In genomic region chr20:33900515-33901131, GRCh38 we compare ENCODE assay signal across 22 cellular contexts.
DNase-seq lines count a peak whose midpoint lies in the region; ATAC-seq, FAIRE-seq and TF ChIP-seq lines count a peak whose summit lies in the region.
"Had no signal": no experiment of that assay in that cellular context is flagged by ENCODE, and none has a peak within 500 bp of the region (broad histone marks: within the 10 kb centered on the region; RNA-seq: fewer than 3 reads in every experiment).

No MANE protein-coding gene starts in this region.

- no peaks in the 10 kb centered on the region for H4K20me1 ChIP-seq in HepG2 (ENCODE audit: insufficient read depth, low read length)

- H3K36me3 Mint-ChIP-seq in neural crest cell (ENCODE audit: low read depth): no peaks in the 10 kb centered on the region
- H3K36me3 Mint-ChIP-seq: CD4-positive, CD25-positive, alpha-beta regulatory T cell; IgD-negative memory B cell; T-cell had no signal

- peak overlapping the region; percentile 58 for H3K4me2 ChIP-seq in HepG2 (ENCODE audit: low read depth, low read length)

- H3K27ac Mint-ChIP-seq in neural crest cell (ENCODE audit: unreplicated experiment): peak overlapping the region; percentile 17
- H3K27ac Mint-ChIP-seq: CD4-positive, CD25-positive, alpha-beta regulatory T cell; HFFc6; IgD-negative memory B cell; T-cell had no signal

- H3K4me3 ChIP-seq in HepG2 (replicated peaks in 1 of 3; ENCODE audit: insufficient read depth in 1 of 3, low read depth in 2 of 3, low read length in 3 of 3) (0 out of 6 replicates have a peak overlapping the region, but pooled peaks of 1 of the 3 experiments have one; percentile 13), right lobe of liver (no peak overlapping the region)
- H3K4me3 ChIP-seq: GM23248, HAP-1 had no signal

- intact Hi-C loops in HepG2 (cut with micrococcal nuclease; ENCODE audit: unreplicated experiment) (loop anchor here (10.0 kb wide), 1 partner anchor 76 kb away; no protein-coding TSS in a partner anchor), right lobe of liver (cut with DNase I) (no loop called here)

- H3K9me3 ChIP-seq in HepG2 (ENCODE audit: low read length) (no peaks in the 10 kb centered on the region), right lobe of liver (no peaks in the 10 kb centered on the region)
- H3K9me3 ChIP-seq: HAP-1 had no signal

- H3K27me3 Mint-ChIP-seq in neural crest cell (ENCODE audit: low read depth): peaks cover 20% of the 10 kb centered on the region

- H3K27ac ChIP-seq in HepG2 (ENCODE audit: extremely low read length, insufficient read depth, low read length) (no peak overlapping the region), right lobe of liver (no peak overlapping the region)
- H3K27ac ChIP-seq: GM23248 had no signal

- in situ Hi-C loops in HepG2 (cut with HindIII; ENCODE audit: extremely low pct_ligation_motif_present, low pct_unique_long_range_greater_than_20kb): no loop called here

- DNase-seq in HepG2 (ENCODE audit: low spot score): no peak
- DNase-seq in right lobe of liver: no peak
- DNase-seq in ecto neural progenitor cell (ENCODE audit: low spot score): peak; percentile 61
- no peak for DNase-seq in neural crest cell (ENCODE audit: low read depth, low spot score)
- peak; percentile 12 for DNase-seq in retina
- no peak for DNase-seq in NCI-H510A (lab: John Stamatoyannopoulos, UW)
- no peak for DNase-seq in islet precursor cell
- no peak for DNase-seq in stimulated activated CD4-positive, alpha-beta T cell treated with anti-CD3 and anti-CD28 coated beads, Interleukin-12 subunit alpha, Interleukin-12 subunit beta, amount 100 ng/mL, for 4 hours
- DNase-seq: CD4-positive, CD25-positive, alpha-beta regulatory T cell; GM23248; HFFc6; Karpas-422; NCI-H1105; NCI-H2029 treated with DMSO at 0.1 percent for 48 hours; NCI-H2171; NCI-H524 treated with DMSO at 0.1 percent for 48 hours; RPMI8226; SHP77; T-cell had no signal

- H3K9ac ChIP-seq in HepG2 (ENCODE audit: insufficient read depth, low read depth, low read length): no peak overlapping the region
- H3K9ac ChIP-seq: GM23248 had no signal

- POLR2A ChIA-PET in HepG2 (lab: Yijun Ruan, JAX): interaction anchor here (0.6 kb wide), 1 partner anchor 37 kb away, joined by 3 read pairs; no protein-coding TSS in a partner anchor

- CTCF ChIA-PET in HepG2 (lab: Yijun Ruan, JAX; ENCODE audit: low intra/inter-chr PET ratio, low total read pairs): no interaction called here

- no peak for TF ChIP-seq RAD21 in HepG2 (CRISPR knock-in tag; IDR thresholded peaks at IDR 0.05)

- TF ChIP-seq POLR2A in HepG2 (IDR thresholded peaks at IDR 0.05; ENCODE audit: insufficient read depth in 1 of 2, low read depth in 2 of 2, low read length in 2 of 2): no peak
- no peak for TF ChIP-seq POLR2A in right lobe of liver (IDR thresholded peaks at IDR 0.05)

- WGBS in HepG2 (ENCODE audit: low lambda C conversion rate): 5% methylated on average over 10 of the region's 10 CpGs
- WGBS in right lobe of liver (ENCODE audit: insufficient coverage, low coverage, low lambda C conversion rate, missing lambda C conversion rate): 37% methylated on average over 7 of the region's 10 CpGs

- no peaks in the 10 kb centered on the region for H3K9me3 Mint-ChIP-seq in neural crest cell
- H3K9me3 Mint-ChIP-seq: CD4-positive, CD25-positive, alpha-beta regulatory T cell; HFFc6; IgD-negative memory B cell; T-cell had no signal

- no TSS peak for BruUV-seq in HepG2 (replicated peaks; lab: Mats Ljungman, UMichigan)

- peak overlapping the region; percentile 81 for H2AFZ ChIP-seq in HepG2 (ENCODE audit: low read length)
- H2AFZ ChIP-seq: GM23248 had no signal

- peak; percentile 12 for FAIRE-seq in HepG2 (lab: Jason Lieb, UNC)
- FAIRE-seq: D721Med had no signal

- ATAC-seq in HepG2 (peak; percentile 26; the same call in 2 of the 3 replicates), right lobe of liver (no peak)
- ATAC-seq: T-cell had no signal

- no peak for TF ChIP-seq EP300 in HepG2 (IDR thresholded peaks at IDR 0.05; ENCODE audit: low read depth in 2 of 2, low read length in 2 of 2)
- TF ChIP-seq EP300 in HepG2 (CRISPR knock-in tag; IDR thresholded peaks at IDR 0.05; ENCODE audit: borderline replicate concordance): no peak

- H3K4me3 Mint-ChIP-seq in neural crest cell: no peak overlapping the region
- H3K4me3 Mint-ChIP-seq: HFFc6, IgD-negative memory B cell, T-cell had no signal

- TF ChIP-seq CTCF in HepG2 (CRISPR knock-in tag; IDR thresholded peaks at IDR 0.05): no peak
- TF ChIP-seq CTCF in right lobe of liver (IDR thresholded peaks at IDR 0.05): no peak
- no peak for TF ChIP-seq CTCF in neural crest cell (conservative IDR thresholded peaks at IDR 0.05)

- H3K36me3 ChIP-seq in HepG2 (replicated peaks in 1 of 2; ENCODE audit: control insufficient read depth in 1 of 2, insufficient read depth in 2 of 2, low read length in 2 of 2) (no peaks in the 10 kb centered on the region), right lobe of liver (no peaks in the 10 kb centered on the region)
- H3K36me3 ChIP-seq: HAP-1 had no signal

- peaks cover 15% of the 10 kb centered on the region for H3K4me1 Mint-ChIP-seq in neural crest cell
- H3K4me1 Mint-ChIP-seq: CD4-positive, CD25-positive, alpha-beta regulatory T cell; IgD-negative memory B cell; T-cell had no signal

- H3K27me3 ChIP-seq in HepG2 (ENCODE audit: control insufficient read depth in 1 of 2, insufficient read depth in 2 of 2, low read length in 2 of 2) (0 out of 5 replicates have a peak, but pooled peaks cover 0 to 10% of the 10 kb centered on the region in 2 experiments), right lobe of liver (no peaks in the 10 kb centered on the region)

- peaks cover 29% of the 10 kb centered on the region for H3K4me1 ChIP-seq in HepG2 (ENCODE audit: insufficient read depth, low read length)
- H3K4me1 ChIP-seq in right lobe of liver: no peaks in the 10 kb centered on the region
- H3K4me1 ChIP-seq: HAP-1 had no signal

- no peaks in the 10 kb centered on the region for H3K79me2 ChIP-seq in HepG2 (ENCODE audit: insufficient read depth, low read length)

TF ChIP-seq in HepG2, 621 proteins besides CTCF, POLR2A, EP300 and RAD21 (continues in another document):
- 0 out of 2 replicates have a peak, but pooled peaks have one; percentile 1 for TF ChIP-seq CSRNP1 (CRISPR knock-in tag; IDR thresholded peaks at IDR 0.05)
- no peak for TF ChIP-seq AKAP8 (CRISPR knock-in tag; IDR thresholded peaks at IDR 0.05)
- TF ChIP-seq FOXO1 (CRISPR knock-in tag; IDR thresholded peaks at IDR 0.05): 0 out of 2 replicates have a peak, but pooled peaks have one; percentile 17
- TF ChIP-seq RFX3 (CRISPR knock-in tag; IDR thresholded peaks at IDR 0.05): peak; percentile 32; the same call in 1 of the 2 replicates
- TF ChIP-seq E2F2 (CRISPR knock-in tag; IDR thresholded peaks at IDR 0.05; ENCODE audit: borderline replicate concordance): no peak
- TF ChIP-seq ZNF362 (CRISPR knock-in tag; IDR thresholded peaks at IDR 0.05; ENCODE audit: borderline replicate concordance): no peak
- TF ChIP-seq ZNF263 (CRISPR knock-in tag; IDR thresholded peaks at IDR 0.05): peak; percentile 94
- 0 out of 2 replicates have a peak, but pooled peaks have one; percentile 7 for TF ChIP-seq ZNF788 (CRISPR knock-in tag; IDR thresholded peaks at IDR 0.05; ENCODE audit: borderline replicate concordance)
- no peak for TF ChIP-seq MAF1 (CRISPR knock-in tag; IDR thresholded peaks at IDR 0.05; ENCODE audit: borderline replicate concordance)

Comparison
In these comparisons a context has a peak if more than half of its experiments do, and no peak if none do; other contexts are left out.
1. DNase-seq: peak in ecto neural progenitor cell (single experiment) and retina (single experiment); none in HepG2 (single experiment), right lobe of liver (0 of 3), neural crest cell (single experiment), NCI-H510A (single experiment), islet precursor cell (single experiment) and stimulated activated CD4-positive, alpha-beta T cell treated with anti-CD3 and anti-CD28 coated beads, Interleukin-12 subunit alpha, Interleukin-12 subunit beta, amount 100 ng/mL, for 4 hours (single experiment).